ENCODE assay signal across 33 cellular contexts in genomic region chr20:22819784-22820183, GRCh38.
"Had no signal": no experiment of that assay in that cellular context is flagged by ENCODE, and none has a peak within 500 bp of the region (broad histone marks: within the 10 kb centered on the region; RNA-seq: fewer than 3 reads in every experiment).

No MANE protein-coding gene starts in this region.

- H3K4me1 Mint-ChIP-seq: activated CD4-positive, alpha-beta memory T cell treated with anti-CD3 and anti-CD28 coated beads, Interleukin-2, amount 10 ng/mL, durations not matched to agents 7 days and 5 days; activated CD4-positive, alpha-beta T cell treated with anti-CD3 and anti-CD28 coated beads, Interleukin-2, amount 10 ng/mL, durations not matched to agents 7 days and 5 days; activated naive CD4-positive, alpha-beta T cell treated with anti-CD3 and anti-CD28 coated beads, Interleukin-2, amount 10 ng/mL, durations not matched to agents 7 days and 5 days; naive B cell; stimulated activated effector memory CD8-positive, alpha-beta T cell treated with anti-CD3 and anti-CD28 coated beads, Interleukin-12 subunit alpha, Interleukin-12 subunit beta, amount 100 ng/mL, for 72 hours had no signal

- H3K27me3 ChIP-seq: brain microvascular endothelial cell, heart left ventricle, ovary, sigmoid colon had no signal

- H3K4me3 ChIP-seq: coronary artery, heart left ventricle, left ventricle myocardium inferior, lung, ovary, prostate gland, sigmoid colon, thoracic aorta had no signal

- FAIRE-seq: astrocyte, endothelial cell of umbilical vein, islet of Langerhans, small intestine had no signal

- H3K4me1 ChIP-seq: prostate gland, sigmoid colon had no signal

- DNase-seq: activated CD4-positive, alpha-beta memory T cell treated with anti-CD3 and anti-CD28 coated beads, Interleukin-2, amount 10 ng/mL, durations not matched to agents 7 days and 5 days; activated CD4-positive, alpha-beta T cell treated with anti-CD3 and anti-CD28 coated beads for 1 hour; activated CD4-positive, alpha-beta T cell treated with anti-CD3 and anti-CD28 coated beads, Interleukin-2, amount 10 ng/mL, durations not matched to agents 7 days and 5 days; activated CD8-positive, alpha-beta memory T cell treated with anti-CD3 and anti-CD28 coated beads, Interleukin-2, amount 50 U/mL, for 48 hours; activated gamma-delta T cell; activated naive CD4-positive, alpha-beta T cell treated with anti-CD3 and anti-CD28 coated beads, Interleukin-2, amount 10 ng/mL, durations not matched to agents 7 days and 5 days; activated T-cell treated with anti-CD3 and anti-CD28 coated beads, Interleukin-2, amount 50 U/mL, for 24 hours; amniotic stem cell; brain microvascular endothelial cell; effector memory CD8-positive, alpha-beta T cell; foreskin fibroblast; heart left ventricle; left ventricle myocardium inferior; naive B cell; nephron progenitor cell; ovary; retina; sigmoid colon; small intestine; stimulated activated CD4-positive, alpha-beta T cell treated with anti-CD3 and anti-CD28 coated beads, Interleukin-4, amount 100 ng/mL, for 24 hours; T-helper 2 cell had no signal

- H3K36me3 Mint-ChIP-seq: activated naive CD4-positive, alpha-beta T cell treated with anti-CD3 and anti-CD28 coated beads, Interleukin-2, amount 10 ng/mL, durations not matched to agents 7 days and 5 days; naive B cell; stimulated activated effector memory CD8-positive, alpha-beta T cell treated with anti-CD3 and anti-CD28 coated beads, Interleukin-12 subunit alpha, Interleukin-12 subunit beta, amount 100 ng/mL, for 72 hours; type B pancreatic cell had no signal

- H3K27ac ChIP-seq: brain microvascular endothelial cell, coronary artery, heart left ventricle, left ventricle myocardium inferior, neutrophil, ovary, prostate gland, sigmoid colon, thoracic aorta had no signal

- H3K36me3 ChIP-seq: brain microvascular endothelial cell, heart left ventricle, left ventricle myocardium inferior, neutrophil, ovary, prostate gland, sigmoid colon, thoracic aorta had no signal

- H3K9me3 ChIP-seq: heart left ventricle, left ventricle myocardium inferior, neutrophil, ovary, prostate gland, sigmoid colon, thoracic aorta had no signal

- ATAC-seq: effector memory CD8-positive, alpha-beta T cell; esophagus mucosa; heart left ventricle; stimulated activated effector memory CD8-positive, alpha-beta T cell treated with anti-CD3 and anti-CD28 coated beads, Interleukin-12 subunit alpha, Interleukin-12 subunit beta, amount 100 ng/mL, for 72 hours had no signal

- H3K27me3 Mint-ChIP-seq: activated CD4-positive, alpha-beta memory T cell treated with anti-CD3 and anti-CD28 coated beads, Interleukin-2, amount 10 ng/mL, durations not matched to agents 7 days and 5 days; activated CD4-positive, alpha-beta T cell treated with anti-CD3 and anti-CD28 coated beads, Interleukin-2, amount 10 ng/mL, durations not matched to agents 7 days and 5 days; activated naive CD4-positive, alpha-beta T cell treated with anti-CD3 and anti-CD28 coated beads, Interleukin-2, amount 10 ng/mL, durations not matched to agents 7 days and 5 days; activated T-cell treated with anti-CD3 and anti-CD28 coated beads, Interleukin-2, amount 50 U/mL, for 24 hours; naive B cell; stimulated activated naive CD8-positive, alpha-beta T cell treated with anti-CD3 and anti-CD28 coated beads, Interleukin-15, Interleukin-2, amounts not matched to agents 100 ng/mL and 50 ng/mL, for 24 hours had no signal

- H3K27ac Mint-ChIP-seq: activated CD4-positive, alpha-beta memory T cell treated with anti-CD3 and anti-CD28 coated beads, Interleukin-2, amount 10 ng/mL, durations not matched to agents 7 days and 5 days; activated CD4-positive, alpha-beta T cell treated with anti-CD3 and anti-CD28 coated beads, Interleukin-2, amount 10 ng/mL, durations not matched to agents 7 days and 5 days; activated naive CD4-positive, alpha-beta T cell treated with anti-CD3 and anti-CD28 coated beads, Interleukin-2, amount 10 ng/mL, durations not matched to agents 7 days and 5 days; activated T-cell treated with anti-CD3 and anti-CD28 coated beads, Interleukin-2, amount 50 U/mL, for 24 hours; effector memory CD8-positive, alpha-beta T cell; naive B cell; nephron progenitor cell; stimulated activated effector memory CD8-positive, alpha-beta T cell treated with anti-CD3 and anti-CD28 coated beads, Interleukin-12 subunit alpha, Interleukin-12 subunit beta, amount 100 ng/mL, for 72 hours; stimulated activated naive CD8-positive, alpha-beta T cell treated with anti-CD3 and anti-CD28 coated beads, Interleukin-15, Interleukin-2, amounts not matched to agents 100 ng/mL and 50 ng/mL, for 24 hours; type B pancreatic cell had no signal

- H3K9me3 Mint-ChIP-seq: activated CD4-positive, alpha-beta T cell treated with anti-CD3 and anti-CD28 coated beads, Interleukin-2, amount 10 ng/mL, durations not matched to agents 7 days and 5 days; activated T-cell treated with anti-CD3 and anti-CD28 coated beads, Interleukin-2, amount 50 U/mL, for 24 hours; naive B cell; nephron progenitor cell; stimulated activated naive CD8-positive, alpha-beta T cell treated with anti-CD3 and anti-CD28 coated beads, Interleukin-15, Interleukin-2, amounts not matched to agents 100 ng/mL and 50 ng/mL, for 24 hours; type B pancreatic cell had no signal

- H3K4me3 Mint-ChIP-seq: activated CD4-positive, alpha-beta memory T cell treated with anti-CD3 and anti-CD28 coated beads, Interleukin-2, amount 10 ng/mL, durations not matched to agents 7 days and 5 days; activated CD4-positive, alpha-beta T cell treated with anti-CD3 and anti-CD28 coated beads, Interleukin-2, amount 10 ng/mL, durations not matched to agents 7 days and 5 days; activated naive CD4-positive, alpha-beta T cell treated with anti-CD3 and anti-CD28 coated beads, Interleukin-2, amount 10 ng/mL, durations not matched to agents 7 days and 5 days; activated T-cell treated with anti-CD3 and anti-CD28 coated beads, Interleukin-2, amount 50 U/mL, for 24 hours; effector memory CD8-positive, alpha-beta T cell; naive B cell; nephron progenitor cell; stimulated activated effector memory CD8-positive, alpha-beta T cell treated with anti-CD3 and anti-CD28 coated beads, Interleukin-12 subunit alpha, Interleukin-12 subunit beta, amount 100 ng/mL, for 72 hours; stimulated activated naive CD8-positive, alpha-beta T cell treated with anti-CD3 and anti-CD28 coated beads, Interleukin-15, Interleukin-2, amounts not matched to agents 100 ng/mL and 50 ng/mL, for 24 hours; type B pancreatic cell had no signal
